ENCODE assay signal across 8 cellular contexts in the genomic region with DNA sequence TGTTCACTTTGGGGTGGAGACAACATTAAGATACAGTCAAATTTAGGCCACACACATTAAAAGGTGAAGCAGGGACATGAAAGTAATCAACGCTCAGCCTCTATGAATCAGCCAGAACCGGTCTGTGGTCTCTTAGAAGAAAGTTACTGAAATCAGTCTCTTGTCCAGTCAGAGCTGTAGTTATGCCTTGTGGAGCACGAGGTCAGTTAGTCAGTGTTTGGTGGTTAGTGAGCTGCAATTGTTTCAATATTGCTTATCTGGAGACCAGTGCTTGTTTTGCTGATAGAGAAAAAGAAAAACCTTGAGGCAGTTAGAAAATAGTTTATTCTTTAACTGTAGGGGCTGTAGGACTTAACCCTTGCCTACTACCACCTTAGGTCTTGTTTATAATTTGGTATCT.
DNase-seq lines count a peak whose midpoint lies in the region; ATAC-seq, FAIRE-seq and TF ChIP-seq lines count a peak whose summit lies in the region.

No MANE protein-coding gene starts in this region.

- H3K9me3 ChIP-seq in mammary epithelial cell (replicated peaks; ENCODE audit: insufficient read depth, low read length) (no peaks in the 10 kb centered on the region), breast epithelium (no peaks in the 10 kb centered on the region), K562 (replicated peaks; ENCODE audit: control insufficient read depth, insufficient read depth, low read depth, low read length) (no peaks in the 10 kb centered on the region), H9 (ENCODE audit: control insufficient read depth, low read depth, low read length) (no peaks in the 10 kb centered on the region), T-helper 17 cell (ENCODE audit: control insufficient read depth, low read length, poor library complexity, severe bottlenecking) (no peaks in the 10 kb centered on the region)

- 0% methylated on average over 3 of the region's 3 CpGs for WGBS in mammary epithelial cell (ENCODE audit: low coverage, missing lambda C conversion rate)
- WGBS in K562 (ENCODE audit: insufficient coverage, low coverage, missing lambda C conversion rate) = 0% methylated on average over 3 of the region's 3 CpGs
- no CpG with 5 or more reads among the region's 3 CpGs for WGBS in H9 (ENCODE audit: extremely low coverage, insufficient read length, low lambda C conversion rate)

- TF ChIP-seq POLR2A in breast epithelium (IDR thresholded peaks at IDR 0.05) (no peak), K562 (conservative IDR thresholded peaks at IDR 0.05) (no peak)

- H2BK15ac ChIP-seq in H9 (ENCODE audit: low read depth, low read length) = no peak overlapping the region

- dilution Hi-C loops in mammary epithelial cell (cut with HindIII; ENCODE audit: low sequenced_read_pairs) = no loop called here

- in situ Hi-C loops in mammary epithelial cell (cut with MboI; ENCODE audit: low sequenced_read_pairs in 2 of 2) = loop anchor here in 1 of 2 donors (25.0 kb wide), 1 partner anchor 317 kb away; a partner anchor contains a TSS
- in situ Hi-C loops in K562 (cut with MboI) = no loop called here

- TF ChIP-seq CTCF in mammary epithelial cell (conservative IDR thresholded peaks at IDR 0.05 in 1 of 2, IDR thresholded peaks at IDR 0.05 in 1 of 2; ENCODE audit: extremely low read depth in 1 of 2, insufficient read depth in 1 of 2, low read depth in 1 of 2, low read length in 2 of 2) (no peak), breast epithelium (IDR thresholded peaks at IDR 0.05) (no peak), K562 (IDR thresholded peaks at IDR 0.05 in 2 of 3, conservative IDR thresholded peaks at IDR 0.05 in 1 of 3; ENCODE audit: insufficient read depth in 2 of 3, low read depth in 1 of 3, low read length in 3 of 3) (no peak), H9 (conservative IDR thresholded peaks at IDR 0.05) (no peak)

- H3T11ph ChIP-seq in H9 (ENCODE audit: low read length) = no peak overlapping the region

- ATAC-seq in HG03064 (IDR thresholded peaks at IDR 0.05; ENCODE audit: low read depth, unreplicated experiment) = peak; percentile 90
- no peak for ATAC-seq in K562
- ATAC-seq in effector memory CD8-positive, alpha-beta T cell (replicated peaks) = no peak
- ATAC-seq in T-helper 17 cell = no peak

- H4K20me1 ChIP-seq in mammary epithelial cell (ENCODE audit: insufficient read depth, low read length) = no peaks in the 10 kb centered on the region
- no peaks in the 10 kb centered on the region for H4K20me1 ChIP-seq in K562 (replicated peaks; ENCODE audit: control insufficient read depth, insufficient read depth, low read length)
- H4K20me1 ChIP-seq in H9 (ENCODE audit: control insufficient read depth, insufficient read depth, insufficient read length) = no peaks in the 10 kb centered on the region

- BruUV-seq in mammary epithelial cell (replicated peaks; lab: Mats Ljungman, UMichigan) = TSS peak; percentile 96
- BruUV-seq in K562 (replicated peaks; lab: Mats Ljungman, UMichigan) = no TSS peak

- no peak overlapping the region for H2AFZ ChIP-seq in mammary epithelial cell (ENCODE audit: low read depth, low read length)
- no peak overlapping the region for H2AFZ ChIP-seq in K562 (ENCODE audit: low read depth, low read length)
- H2AFZ ChIP-seq in H9 (ENCODE audit: low read length) = no peak overlapping the region

- H4K5ac ChIP-seq in H9 (ENCODE audit: insufficient read length, low read depth, low read length) = no peak overlapping the region

- H3K9ac ChIP-seq in mammary epithelial cell (ENCODE audit: insufficient read depth, low read length) = no peak overlapping the region
- H3K9ac ChIP-seq in K562 (ENCODE audit: insufficient read depth in 1 of 2, low read depth in 2 of 2, low read length in 2 of 2) = no peak overlapping the region
- no peak overlapping the region for H3K9ac ChIP-seq in H9 (ENCODE audit: extremely low read depth, insufficient read length, low read length)

- no peaks in the 10 kb centered on the region for H3K9me1 ChIP-seq in K562 (ENCODE audit: control insufficient read depth, insufficient read depth, low read length)

- CTCF ChIA-PET in mammary epithelial cell (lab: Charles Lee; ENCODE audit: low non-redundant PET) (interaction anchor here (2.2 kb wide), 1 partner anchor 10 kb away, joined by 32 read pairs; no protein-coding TSS in a partner anchor), K562 (lab: Yijun Ruan, JAX; ENCODE audit: low intra/inter-chr PET ratio) (no interaction called here)

- H3K4me1 ChIP-seq in mammary epithelial cell (ENCODE audit: insufficient read depth, low read length) (peaks cover 23% of the 10 kb centered on the region), breast epithelium (no peaks in the 10 kb centered on the region), K562 (replicated peaks in 1 of 2; ENCODE audit: control insufficient read depth in 2 of 2, insufficient read depth in 2 of 2, low read length in 2 of 2) (peaks cover 0 to 4% of the 10 kb centered on the region in 2 experiments; a peak in 2 of 5 replicates), H9 (ENCODE audit: insufficient read depth, low read length) (no peaks in the 10 kb centered on the region)

- H2BK120ac ChIP-seq in H9 (ENCODE audit: low read depth, low read length, poor library complexity, severe bottlenecking) = no peak overlapping the region

- H3K4me2 ChIP-seq in mammary epithelial cell (ENCODE audit: insufficient read depth, low read depth, low read length) = peak overlapping the region; percentile 78
- no peak overlapping the region for H3K4me2 ChIP-seq in K562 (ENCODE audit: insufficient read depth, low read length)
- no peak overlapping the region for H3K4me2 ChIP-seq in H9 (ENCODE audit: insufficient read depth, insufficient read length, low read length)

- FAIRE-seq in K562 (lab: Jason Lieb, UNC) = no peak

- H2BK12ac ChIP-seq in H9 (ENCODE audit: insufficient read length, low read depth, low read length) = no peak overlapping the region

- H2AK5ac ChIP-seq in H9 (ENCODE audit: insufficient read length, low read length) = no peak overlapping the region

- no peak overlapping the region for H3K4me3 Mint-ChIP-seq in H9
- no peak overlapping the region for H3K4me3 Mint-ChIP-seq in effector memory CD8-positive, alpha-beta T cell
- H3K4me3 Mint-ChIP-seq in T-helper 17 cell = no peak overlapping the region

- no peak overlapping the region for H3K14ac ChIP-seq in H9 (ENCODE audit: insufficient read depth, low read length)

- no peak overlapping the region for H3K18ac ChIP-seq in H9 (ENCODE audit: insufficient read length, low read depth, low read length)

- H3K23ac ChIP-seq in H9 (ENCODE audit: insufficient read length, low read depth, low read length) = no peak overlapping the region

- no peak overlapping the region for H3K56ac ChIP-seq in H9 (ENCODE audit: insufficient read length, low read depth, low read length)

- intact Hi-C loops in mammary epithelial cell (cut with micrococcal nuclease) = no loop called here
- intact Hi-C loops in breast epithelium (cut with DNase I; ENCODE audit: low total_unique reads) = no loop called here
- intact Hi-C loops in K562 (cut with micrococcal nuclease) = no loop called here

- H3K9me3 Mint-ChIP-seq in H9 = peaks cover 6 to 21% of the 10 kb centered on the region in 2 experiments
- H3K9me3 Mint-ChIP-seq in effector memory CD8-positive, alpha-beta T cell = peaks cover 0 to 2% of the 10 kb centered on the region in 2 donors

- no peak for TF ChIP-seq RAD21 in K562 (CRISPR knock-in tag; conservative IDR thresholded peaks at IDR 0.05 in 1 of 2, IDR thresholded peaks at IDR 0.05 in 1 of 2)

- H3K27me3 Mint-ChIP-seq in H9 (ENCODE audit: low read depth) = peaks cover 29% of the 10 kb centered on the region
- peaks cover 25 to 49% of the 10 kb centered on the region in 2 donors for H3K27me3 Mint-ChIP-seq in effector memory CD8-positive, alpha-beta T cell
- peaks cover 38% of the 10 kb centered on the region for H3K27me3 Mint-ChIP-seq in T-helper 17 cell

- H2BK20ac ChIP-seq in H9 (ENCODE audit: low read depth, low read length, poor library complexity, severe bottlenecking) = no peak overlapping the region

- DNase-seq in mammary epithelial cell (peak; percentile 89), breast epithelium (ENCODE audit: low spot score in 2 of 2) (no peak), K562 (ENCODE audit: extremely low read depth in 1 of 4, low spot score in 3 of 4) (no peak), stromal cell of bone marrow (ENCODE audit: low read depth) (peak; percentile 74), H9 (no peak), T-helper 17 cell (no peak)
- no peak for DNase-seq in effector memory CD8-positive, alpha-beta T cell

- H3K79me1 ChIP-seq in H9 (ENCODE audit: insufficient read depth, low read depth, low read length, poor library complexity, severe bottlenecking) = no peaks in the 10 kb centered on the region

- H3K79me2 ChIP-seq in mammary epithelial cell (ENCODE audit: insufficient read depth, low read length) = no peaks in the 10 kb centered on the region
- H3K79me2 ChIP-seq in K562 (ENCODE audit: control insufficient read depth, insufficient read depth, low read length) = no peaks in the 10 kb centered on the region
- no peaks in the 10 kb centered on the region for H3K79me2 ChIP-seq in H9 (ENCODE audit: insufficient read depth, low read length)

- TF ChIP-seq EP300 in K562 (IDR thresholded peaks at IDR 0.05; ENCODE audit: low read length) = no peak

- H3K23me2 ChIP-seq in H9 (ENCODE audit: insufficient read length, low read depth, low read length, poor library complexity, severe bottlenecking) = peaks cover 9% of the 10 kb centered on the region

- peaks cover 9% of the 10 kb centered on the region in 2 experiments for H3K4me1 Mint-ChIP-seq in H9
- H3K4me1 Mint-ChIP-seq in effector memory CD8-positive, alpha-beta T cell (ENCODE audit: low read depth in 2 of 2) = peaks cover 3 to 4% of the 10 kb centered on the region in 2 donors
- H3K4me1 Mint-ChIP-seq in T-helper 17 cell = peaks cover 3% of the 10 kb centered on the region

- H3K27me3 ChIP-seq in mammary epithelial cell (ENCODE audit: insufficient read depth, low read length) (no peaks in the 10 kb centered on the region), breast epithelium (no peaks in the 10 kb centered on the region), K562 (ENCODE audit: control insufficient read depth in 2 of 2, insufficient read depth in 2 of 2, low read length in 2 of 2) (no peaks in the 10 kb centered on the region), H9 (ENCODE audit: insufficient read depth, low read length) (no peaks in the 10 kb centered on the region)

- H3K27ac Mint-ChIP-seq in H9 = no peak overlapping the region
- no peak overlapping the region for H3K27ac Mint-ChIP-seq in effector memory CD8-positive, alpha-beta T cell
- H3K27ac Mint-ChIP-seq in T-helper 17 cell = no peak overlapping the region

- POLR2A ChIA-PET in K562 (lab: Yijun Ruan, JAX) = no interaction called here

- H3K36me3 Mint-ChIP-seq in H9 (ENCODE audit: insufficient read depth in 1 of 3, low read depth in 3 of 3) = peaks cover 5 to 18% (median 6%) of the 10 kb centered on the region in 3 experiments; a peak in 6 of 7 replicates
- H3K36me3 Mint-ChIP-seq in effector memory CD8-positive, alpha-beta T cell (ENCODE audit: insufficient read depth) = no peaks in the 10 kb centered on the region
- H3K36me3 Mint-ChIP-seq in T-helper 17 cell (ENCODE audit: low read depth) = no peaks in the 10 kb centered on the region

- no peak overlapping the region for H4K8ac ChIP-seq in H9 (replicated peaks; ENCODE audit: insufficient read length, low read depth, low read length)

- H4K91ac ChIP-seq in H9 (ENCODE audit: insufficient read length, low read depth, low read length) = no peak overlapping the region

- H3K27ac ChIP-seq in mammary epithelial cell (ENCODE audit: insufficient read depth, low read depth, low read length) = no peak overlapping the region
- H3K27ac ChIP-seq in breast epithelium = no peak overlapping the region
- no peak overlapping the region for H3K27ac ChIP-seq in K562 (ENCODE audit: extremely low read depth, low read depth, low read length)
- H3K27ac ChIP-seq in H9 (ENCODE audit: insufficient read length, low read depth, low read length) = no peak overlapping the region

- H3K4me3 ChIP-seq in mammary epithelial cell (replicated peaks in 1 of 3; ENCODE audit: insufficient read depth in 1 of 3, low read depth in 2 of 3, low read length in 3 of 3) (no peak overlapping the region), breast epithelium (no peak overlapping the region), K562 (no peak overlapping the region)

- no peak overlapping the region for H3K4ac ChIP-seq in H9 (ENCODE audit: low read depth, low read length)

- no peak overlapping the region for H2BK5ac ChIP-seq in H9 (ENCODE audit: insufficient read length, low read length)

- no peaks in the 10 kb centered on the region for H3K36me3 ChIP-seq in mammary epithelial cell (ENCODE audit: insufficient read depth, low read length)
- no peaks in the 10 kb centered on the region for H3K36me3 ChIP-seq in breast epithelium
- H3K36me3 ChIP-seq in K562 (ENCODE audit: control insufficient read depth, insufficient read depth, low read length) = no peaks in the 10 kb centered on the region

Comparison
In these comparisons a context has a peak if more than half of its experiments do, and no peak if none do; other contexts are left out.
1. DNase-seq: peak in mammary epithelial cell (single experiment) and stromal cell of bone marrow (single experiment); none in breast epithelium (0 of 2), K562 (0 of 4), H9 (single experiment), effector memory CD8-positive, alpha-beta T cell (0 of 3) and T-helper 17 cell (0 of 3).